16 cellular contexts compared by ENCODE assay signal in genomic region chr22:23207786-23208325, GRCh38. TPM values are rescaled to one million over a fixed set of nuclear protein-coding genes. Genes with fewer than 3 reads are reported as not detected.
DNase-seq lines count a peak whose midpoint lies in the region; ATAC-seq and TF ChIP-seq lines count a peak whose summit lies in the region.
"Had no signal": no experiment of that assay in that cellular context is flagged by ENCODE, and none has a peak within 500 bp of the region (broad histone marks: within the 10 kb centered on the region; RNA-seq: fewer than 3 reads in every experiment).

No MANE protein-coding gene starts in this region.

- H3K4me1 Mint-ChIP-seq in nephron, result peaks cover 52% of the 10 kb centered on the region

- no peaks in the 10 kb centered on the region for H3K79me2 ChIP-seq in SU-DHL-6 (ENCODE audit: insufficient read depth, low read length)

- H3K4me3 Mint-ChIP-seq in nephron, result peak overlapping the region in 1 of 3 experiments; percentile 23
- H3K4me3 Mint-ChIP-seq: activated CD4-positive, alpha-beta memory T cell treated with anti-CD3 and anti-CD28 coated beads for 36 hours; HFFc6; T-cell had no signal

- peak; percentile 57 for DNase-seq in DMS79 treated with DMSO at 0.1 percent for 48 hours (lab: John Stamatoyannopoulos, UW)
- peak; percentile 83 for DNase-seq in NCI-H2029 (lab: John Stamatoyannopoulos, UW)
- DNase-seq in left ventricle myocardium inferior, result no peak
- DNase-seq in EL, result no peak
- DNase-seq in inferior parietal cortex (ENCODE audit: extremely low spot score), result no peak
- DNase-seq: activated CD4-positive, alpha-beta memory T cell treated with anti-CD3 and anti-CD28 coated beads for 36 hours; activated naive CD4-positive, alpha-beta T cell treated with Interleukin-2 at 50 U/mL for 16 hours; Calu3; HFFc6; KBM-7; T-cell had no signal

- H3F3A ChIP-seq in SU-DHL-6 (ENCODE audit: insufficient read depth), result no peaks in the 10 kb centered on the region

- H3K4me3 ChIP-seq in SU-DHL-6 (ENCODE audit: insufficient read depth, low read length, poor library complexity, severe bottlenecking) (no peak overlapping the region), left ventricle myocardium inferior (no peak overlapping the region)
- H3K4me3 ChIP-seq: cardiac muscle cell, hepatocyte had no signal

- H3K9ac ChIP-seq in SU-DHL-6 (ENCODE audit: low read length), result no peak overlapping the region

- H3K36me3 ChIP-seq in SU-DHL-6 (ENCODE audit: low read length) (no peaks in the 10 kb centered on the region), left ventricle myocardium inferior (no peaks in the 10 kb centered on the region)
- H3K36me3 ChIP-seq: cardiac muscle cell had no signal

- H3K4me2 ChIP-seq in SU-DHL-6 (ENCODE audit: low read depth, low read length, poor library complexity, severe bottlenecking), result no peak overlapping the region
- H3K4me2 ChIP-seq: hepatocyte had no signal

- H3K4me1 ChIP-seq in left ventricle myocardium inferior, result peaks cover 51% of the 10 kb centered on the region

- no peaks in the 10 kb centered on the region for H4K20me1 ChIP-seq in SU-DHL-6 (ENCODE audit: low read depth, low read length)

- peaks cover 3% of the 10 kb centered on the region for H3K27me3 Mint-ChIP-seq in nephron (ENCODE audit: low read depth)
- H3K27me3 Mint-ChIP-seq: activated CD4-positive, alpha-beta memory T cell treated with anti-CD3 and anti-CD28 coated beads for 36 hours; T-cell had no signal

- ATAC-seq in GM19452 (IDR thresholded peaks at IDR 0.05; ENCODE audit: unreplicated experiment), result no peak
- ATAC-seq: T-cell had no signal

- H3K9me2 ChIP-seq in SU-DHL-6 (replicated peaks; ENCODE audit: insufficient read depth, low read length), result no peaks in the 10 kb centered on the region

- no peaks in the 10 kb centered on the region for H3K9me3 ChIP-seq in SU-DHL-6 (ENCODE audit: insufficient read depth, low read length)
- H3K9me3 ChIP-seq in left ventricle myocardium inferior (replicated peaks), result no peaks in the 10 kb centered on the region

- H3K9me3 Mint-ChIP-seq in nephron, result no peaks in the 10 kb centered on the region
- H3K9me3 Mint-ChIP-seq: activated CD4-positive, alpha-beta memory T cell treated with anti-CD3 and anti-CD28 coated beads for 36 hours; HFFc6; T-cell had no signal

- H3K36me3 Mint-ChIP-seq in nephron (ENCODE audit: low read depth), result peaks cover 18% of the 10 kb centered on the region

- H3K27ac ChIP-seq in SU-DHL-6 (ENCODE audit: low read depth, low read length), result peak overlapping the region; percentile 8; the same call in 1 of the 2 replicates
- no peak overlapping the region for H3K27ac ChIP-seq in left ventricle myocardium inferior (replicated peaks)
- H3K27ac ChIP-seq: cardiac muscle cell, hepatocyte had no signal

- H3K27me3 ChIP-seq in SU-DHL-6 (ENCODE audit: low read length) (no peaks in the 10 kb centered on the region), left ventricle myocardium inferior (ENCODE audit: low read depth) (no peaks in the 10 kb centered on the region)
- H3K27me3 ChIP-seq: cardiac muscle cell, hepatocyte had no signal

- TF ChIP-seq CTCF in SU-DHL-6 (IDR thresholded peaks at IDR 0.05; ENCODE audit: insufficient read depth, low read length, poor library complexity, severe bottlenecking), result no peak
- TF ChIP-seq CTCF in nephron (IDR thresholded peaks at IDR 0.05; ENCODE audit: unreplicated experiment in 3 of 3), result no peak
- no peak for TF ChIP-seq CTCF in left ventricle myocardium inferior (IDR thresholded peaks at IDR 0.05; ENCODE audit: borderline replicate concordance)

- intact Hi-C loops in left ventricle myocardium inferior (cut with micrococcal nuclease), result no loop called here

- no peak overlapping the region for H2AFZ ChIP-seq in SU-DHL-6 (ENCODE audit: low read depth, low read length, severe bottlenecking)
- H2AFZ ChIP-seq: hepatocyte had no signal

- peak overlapping the region in 2 of 3 experiments; percentile 81 to 83 for H3K27ac Mint-ChIP-seq in nephron
- H3K27ac Mint-ChIP-seq: activated CD4-positive, alpha-beta memory T cell treated with anti-CD3 and anti-CD28 coated beads for 36 hours; HFFc6 had no signal

RNA-seq across cellular contexts. Expression of gene BCR, which starts 27.5 kb away (rescaled TPM):
- 26.7 TPM for total RNA-seq in left ventricle myocardium inferior

Comparison
In these comparisons a context has a peak if more than half of its experiments do, and no peak if none do; other contexts are left out.
1. DNase-seq: peak in DMS79 treated with DMSO at 0.1 percent for 48 hours (single experiment) and NCI-H2029 (single experiment); none in left ventricle myocardium inferior (single experiment), EL (single experiment) and inferior parietal cortex (single experiment).